Comparison of ENCODE assay signal across 15 cellular contexts in the genomic region with DNA sequence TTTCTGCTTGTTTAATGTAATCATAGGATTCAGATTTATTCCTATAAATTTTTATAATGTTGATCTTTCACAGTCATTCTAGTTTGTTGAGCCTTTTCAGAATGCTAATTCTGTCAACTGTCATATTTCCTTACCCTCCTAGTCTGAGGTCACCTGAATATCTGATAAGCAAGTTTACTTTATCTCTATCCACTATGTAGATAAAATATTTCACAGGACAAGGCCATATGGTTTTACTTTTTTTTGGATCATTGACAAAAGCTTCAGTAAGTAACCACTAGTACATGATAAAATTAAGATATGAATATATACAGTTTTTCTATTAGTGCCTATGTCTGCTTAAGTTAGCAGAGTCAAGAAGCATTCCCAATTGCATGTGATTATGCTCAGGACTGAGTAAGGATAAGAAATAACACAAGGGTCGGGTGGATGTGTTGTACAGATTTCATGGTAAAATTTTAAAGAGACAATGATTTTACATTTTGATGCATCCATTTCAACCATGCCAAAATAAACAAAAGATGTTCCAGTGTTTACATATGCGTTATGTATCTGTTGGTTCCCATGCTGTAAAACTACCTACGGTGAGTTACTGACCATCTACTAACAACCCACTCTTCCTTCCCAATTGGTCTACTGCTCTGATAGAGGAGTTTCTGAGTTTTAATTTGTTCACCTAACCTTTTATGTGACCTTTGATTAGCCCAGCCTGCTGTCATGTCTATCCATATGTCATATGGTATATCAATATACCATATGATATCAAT.
A peak's percentile ranks its signal among the peaks of the same experiment; 100 is the strongest.
DNase-seq lines count a peak whose midpoint lies in the region; ATAC-seq and TF ChIP-seq lines count a peak whose summit lies in the region.
"Had no signal": no experiment of that assay in that cellular context is flagged by ENCODE, and none has a peak within 500 bp of the region (broad histone marks: within the 10 kb centered on the region; RNA-seq: fewer than 3 reads in every experiment).

No MANE protein-coding gene starts in this region.

- intact Hi-C loops in IMR-90 (cut with micrococcal nuclease) = no loop called here
- intact Hi-C loops in testis (cut with DNase I; ENCODE audit: low total_unique reads) = no loop called here

- H3K23ac ChIP-seq in IMR-90 (ENCODE audit: low read depth, low read length) = no peak overlapping the region

- H2BK5ac ChIP-seq in IMR-90 (ENCODE audit: low read depth, low read length, poor library complexity, severe bottlenecking) = no peak overlapping the region

- H2BK20ac ChIP-seq in IMR-90 (ENCODE audit: low read depth, low read length) = no peak overlapping the region

- no peak overlapping the region for H4K5ac ChIP-seq in IMR-90 (ENCODE audit: low read depth, low read length)

- H3K4me2 ChIP-seq in IMR-90 (ENCODE audit: low read depth, low read length) = no peak overlapping the region; the same call in 1 of the 2 replicates
- H3K4me2 ChIP-seq in smooth muscle cell = peak overlapping the region; percentile 77
- H3K4me2 ChIP-seq: A549 had no signal

- H3K79me2 ChIP-seq in smooth muscle cell (ENCODE audit: low read depth) = no peaks in the 10 kb centered on the region

- H3K9ac ChIP-seq in IMR-90 (ENCODE audit: low read depth, low read length) = no peak overlapping the region
- no peak overlapping the region for H3K9ac ChIP-seq in smooth muscle cell (ENCODE audit: low read depth)

- no peak overlapping the region; the same call in 1 of the 2 replicates for H3K27ac ChIP-seq in IMR-90 (ENCODE audit: insufficient read depth, low read length)
- peak overlapping the region; percentile 88 for H3K27ac ChIP-seq in smooth muscle cell (ENCODE audit: low read depth)
- H3K27ac ChIP-seq in testis = no peak overlapping the region
- H3K27ac ChIP-seq: A549 had no signal

- no peak for TF ChIP-seq CTCF in IMR-90 (conservative IDR thresholded peaks at IDR 0.05; ENCODE audit: low read depth, low read length)
- no peak for TF ChIP-seq CTCF in choroid plexus epithelial cell (conservative IDR thresholded peaks at IDR 0.05; ENCODE audit: low read depth, low read length)
- TF ChIP-seq CTCF in smooth muscle cell (IDR thresholded peaks at IDR 0.05; ENCODE audit: borderline replicate concordance, insufficient read depth, poor library complexity, severe bottlenecking) = no peak
- TF ChIP-seq CTCF in testis (IDR thresholded peaks at IDR 0.05) = no peak
- no peak for TF ChIP-seq CTCF in GM13977 (IDR thresholded peaks at IDR 0.05; ENCODE audit: extremely low read depth, insufficient read depth, missing control alignments)

- dilution Hi-C loops in IMR-90 (cut with HindIII; ENCODE audit: low sequenced_read_pairs, unreplicated experiment) = no loop called here

- no CpG with 5 or more reads among the region's 3 CpGs for WGBS in IMR-90 (ENCODE audit: extremely low coverage in 2 of 2, insufficient read length in 1 of 2), 2 experiments
- 88% methylated on average over 3 of the region's 3 CpGs for WGBS in smooth muscle cell (ENCODE audit: low lambda C conversion rate)
- WGBS in testis, 2 donors = 84 to 85% methylated on average over 3 of the region's 3 CpGs

- H4K20me1 ChIP-seq in IMR-90 (ENCODE audit: insufficient read depth, low read length) (no peaks in the 10 kb centered on the region), smooth muscle cell (ENCODE audit: low read depth) (no peaks in the 10 kb centered on the region)

- no peak overlapping the region for H2AK5ac ChIP-seq in IMR-90 (ENCODE audit: low read depth, low read length)

- DNase-seq in IMR-90 (peak; percentile 10), choroid plexus epithelial cell (ENCODE audit: low read depth) (peak; percentile 5), smooth muscle cell (lab: John Stamatoyannopoulos, UW; ENCODE audit: unreplicated experiment) (no peak), testis (no peak), GM13977 (ENCODE audit: low spot score) (no peak)
- DNase-seq: Caco-2; CD8-positive, alpha-beta memory T cell; DMS53; GF-D8; GOT3 had no signal

- TF ChIP-seq RAD21 in IMR-90 (IDR thresholded peaks at IDR 0.05; ENCODE audit: low read length) = no peak

- H3K4me1 ChIP-seq in IMR-90 (ENCODE audit: control insufficient read depth, insufficient read depth, low read length) (no peaks in the 10 kb centered on the region; the same call in 1 of the 2 replicates), smooth muscle cell (ENCODE audit: low read depth) (no peaks in the 10 kb centered on the region), testis (no peaks in the 10 kb centered on the region)
- H3K4me1 ChIP-seq: A549, Caco-2 had no signal

- H3K9me3 ChIP-seq in IMR-90 (ENCODE audit: control insufficient read depth, insufficient read depth, low read length) (no peaks in the 10 kb centered on the region), smooth muscle cell (replicated peaks; ENCODE audit: low read depth) (no peaks in the 10 kb centered on the region), testis (no peaks in the 10 kb centered on the region)
- H3K9me3 ChIP-seq: A549, Caco-2, HAP-1 had no signal

- POLR2A ChIA-PET in IMR-90 (lab: Charles Lee; ENCODE audit: unreplicated experiment) = no interaction called here

- H3K27me3 ChIP-seq in IMR-90 (ENCODE audit: control insufficient read depth, insufficient read depth, low read length) (no peaks in the 10 kb centered on the region), smooth muscle cell (ENCODE audit: low read depth) (no peaks in the 10 kb centered on the region), testis (no peaks in the 10 kb centered on the region)

- H3K9me1 ChIP-seq in IMR-90 (ENCODE audit: insufficient read depth, low read length) = no peaks in the 10 kb centered on the region

- no peak overlapping the region for H3K14ac ChIP-seq in IMR-90 (replicated peaks; ENCODE audit: low read depth, low read length)

- CTCF ChIA-PET in IMR-90 (lab: Yijun Ruan, JAX) = no interaction called here

- no peak for TF ChIP-seq POLR2A in IMR-90 (IDR thresholded peaks at IDR 0.05; ENCODE audit: low read depth, low read length)
- TF ChIP-seq POLR2A in testis (IDR thresholded peaks at IDR 0.05) = no peak

- H3K56ac ChIP-seq in IMR-90 (ENCODE audit: extremely low read depth, insufficient read depth, low read length) = no peak overlapping the region

- no peak overlapping the region for H3K4ac ChIP-seq in IMR-90 (ENCODE audit: low read depth, low read length)

- no peak overlapping the region for H4K8ac ChIP-seq in IMR-90 (ENCODE audit: low read depth in 2 of 2, low read length in 2 of 2)

- H2AFZ ChIP-seq in IMR-90 (replicated peaks; ENCODE audit: low read length, poor library complexity) = no peak overlapping the region
- no peak overlapping the region for H2AFZ ChIP-seq in smooth muscle cell (ENCODE audit: low read depth)

- H4K91ac ChIP-seq in IMR-90 (ENCODE audit: insufficient read depth, low read depth, low read length) = no peak overlapping the region

- ATAC-seq in IMR-90 (ENCODE audit: low read depth) (no peak), SK-N-SH treated with all-trans-retinoic acid at 6 μM for 48 hours (no peak)
- no peak for ATAC-seq in activated CD4-positive, CD25-positive, alpha-beta regulatory T cell treated with anti-CD3 and anti-CD28 coated beads, Interleukin-2, amount 50 U/mL, for 24 hours
- ATAC-seq: A549, K562 had no signal

- H2AK9ac ChIP-seq in IMR-90 (replicated peaks; ENCODE audit: low read depth, low read length, poor library complexity) = no peak overlapping the region

- H3F3A ChIP-seq in smooth muscle cell (ENCODE audit: low read depth) = no peaks in the 10 kb centered on the region

- H2BK120ac ChIP-seq in IMR-90 (ENCODE audit: low read depth, low read length) = no peak overlapping the region

- BruUV-seq in IMR-90 (replicated peaks; lab: Mats Ljungman, UMichigan) = no TSS peak

- no peaks in the 10 kb centered on the region for H3K79me1 ChIP-seq in IMR-90 (ENCODE audit: low read depth in 1 of 2, low read length in 2 of 2)

- no peaks in the 10 kb centered on the region for H3K36me3 ChIP-seq in IMR-90 (ENCODE audit: control insufficient read depth, insufficient read depth, low read length)
- no peaks in the 10 kb centered on the region for H3K36me3 ChIP-seq in smooth muscle cell (ENCODE audit: low read depth)
- no peaks in the 10 kb centered on the region for H3K36me3 ChIP-seq in testis (ENCODE audit: low read depth, missing control alignments)
- H3K36me3 ChIP-seq: HAP-1 had no signal

- no peak overlapping the region for H3K18ac ChIP-seq in IMR-90 (ENCODE audit: low read depth, low read length)

- H2BK15ac ChIP-seq in IMR-90 (ENCODE audit: low read depth, low read length) = no peak overlapping the region

- H3K4me3 ChIP-seq in IMR-90 (ENCODE audit: insufficient read depth, low read depth, low read length) (no peak overlapping the region), choroid plexus epithelial cell (ENCODE audit: low read depth, low read length) (no peak overlapping the region), smooth muscle cell (no peak overlapping the region), testis (no peak overlapping the region)
- H3K4me3 ChIP-seq: A549, HAP-1, K562 had no signal

- in situ Hi-C loops in IMR-90 (cut with MboI; ENCODE audit: low sequenced_read_pairs) (loop anchor here (25.0 kb wide), 1 partner anchor 1190 kb away; no protein-coding TSS in a partner anchor), GM13977 (cut with MboI; ENCODE audit: low pct_unique_long_range_greater_than_20kb, low sequenced_read_pairs, unreplicated experiment) (no loop called here)

TF ChIP-seq in IMR-90, 13 proteins besides CTCF, POLR2A, EP300 and RAD21 (continues in another document):
- TF ChIP-seq, protein P1, sequence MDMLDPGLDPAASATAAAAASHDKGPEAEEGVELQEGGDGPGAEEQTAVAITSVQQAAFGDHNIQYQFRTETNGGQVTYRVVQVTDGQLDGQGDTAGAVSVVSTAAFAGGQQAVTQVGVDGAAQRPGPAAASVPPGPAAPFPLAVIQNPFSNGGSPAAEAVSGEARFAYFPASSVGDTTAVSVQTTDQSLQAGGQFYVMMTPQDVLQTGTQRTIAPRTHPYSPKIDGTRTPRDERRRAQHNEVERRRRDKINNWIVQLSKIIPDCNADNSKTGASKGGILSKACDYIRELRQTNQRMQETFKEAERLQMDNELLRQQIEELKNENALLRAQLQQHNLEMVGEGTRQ (IDR thresholded peaks at IDR 0.05; ENCODE audit: low read depth, low read length) = no peak
- TF ChIP-seq BHLHE40 (IDR thresholded peaks at IDR 0.05; ENCODE audit: low read depth, low read length) (no peak), RCOR1 (IDR thresholded peaks at IDR 0.05; ENCODE audit: insufficient replicate concordance, low read length) (no peak)

TF ChIP-seq in SK-N-SH treated with all-trans-retinoic acid at 6 μM for 48 hours, 23 proteins besides CTCF, POLR2A, EP300 and RAD21 (continues in another document):
- TF ChIP-seq SNAI2 (CRISPR knock-in tag; IDR thresholded peaks at IDR 0.05) (no peak), CSDC2 (CRISPR knock-in tag; IDR thresholded peaks at IDR 0.05) (no peak)

Comparison
In these comparisons a context has a peak if more than half of its experiments do, and no peak if none do; other contexts are left out.
1. DNase-seq: peak in IMR-90 (single experiment) and choroid plexus epithelial cell (single experiment); none in smooth muscle cell (single experiment), testis (single experiment) and GM13977 (single experiment).